Comparison of ENCODE assay signal across 15 cellular contexts in genomic region chr3:97954193-97954827, GRCh38. TPM values are rescaled to one million over a fixed set of nuclear protein-coding genes. Genes with fewer than 3 reads are reported as not detected.
DNase-seq lines count a peak whose midpoint lies in the region; ATAC-seq and TF ChIP-seq lines count a peak whose summit lies in the region.
"Had no signal": no experiment of that assay in that cellular context is flagged by ENCODE, and none has a peak within 500 bp of the region (broad histone marks: within the 10 kb centered on the region; RNA-seq: fewer than 3 reads in every experiment).

No MANE protein-coding gene starts in this region.

- TF ChIP-seq CTCF in mesothelial cell of epicardium (IDR thresholded peaks at IDR 0.05; ENCODE audit: unreplicated experiment), result no peak

- H3K4me1 Mint-ChIP-seq in dendritic cell treated with granulocyte-macrophage colony-stimulating factor and Interleukin-4, amounts not matched to agents 40 ng/mL and 50 ng/mL, for 4 days (ENCODE audit: low read depth), result peaks cover 51% of the 10 kb centered on the region
- peaks cover 3% of the 10 kb centered on the region for H3K4me1 Mint-ChIP-seq in mesothelial cell of epicardium

- H3K36me3 Mint-ChIP-seq in dendritic cell treated with granulocyte-macrophage colony-stimulating factor and Interleukin-4, amounts not matched to agents 40 ng/mL and 50 ng/mL, for 4 days (ENCODE audit: low read depth), result peaks cover 66% of the 10 kb centered on the region
- peaks cover 34% of the 10 kb centered on the region for H3K36me3 Mint-ChIP-seq in mesothelial cell of epicardium

- no peaks in the 10 kb centered on the region for H3K9me3 Mint-ChIP-seq in dendritic cell treated with granulocyte-macrophage colony-stimulating factor and Interleukin-4, amounts not matched to agents 40 ng/mL and 50 ng/mL, for 4 days
- no peaks in the 10 kb centered on the region for H3K9me3 Mint-ChIP-seq in mesothelial cell of epicardium

- H3K27ac Mint-ChIP-seq in dendritic cell treated with granulocyte-macrophage colony-stimulating factor and Interleukin-4, amounts not matched to agents 40 ng/mL and 50 ng/mL, for 4 days, result peak overlapping the region; percentile 33
- H3K27ac Mint-ChIP-seq in mesothelial cell of epicardium, result no peak overlapping the region

- no peak overlapping the region for H3K4me3 Mint-ChIP-seq in dendritic cell treated with granulocyte-macrophage colony-stimulating factor and Interleukin-4, amounts not matched to agents 40 ng/mL and 50 ng/mL, for 4 days
- H3K4me3 Mint-ChIP-seq in mesothelial cell of epicardium, result no peak overlapping the region

- intact Hi-C loops in dendritic cell treated with granulocyte-macrophage colony-stimulating factor and Interleukin-4, amounts not matched to agents 40 ng/mL and 50 ng/mL, for 4 days (cut with micrococcal nuclease), result no loop called here
- intact Hi-C loops in Right ventricle myocardium superior (cut with DNase I) (no loop called here), left colon (cut with DNase I, micrococcal nuclease) (no loop called here)

- ATAC-seq in GM18502 (IDR thresholded peaks at IDR 0.05; ENCODE audit: poor library complexity, unreplicated experiment), result peak; percentile 61
- peak; percentile 47 for ATAC-seq in GM21390 (IDR thresholded peaks at IDR 0.05; ENCODE audit: unreplicated experiment)
- ATAC-seq in HG03378 (IDR thresholded peaks at IDR 0.05; ENCODE audit: unreplicated experiment), result peak; percentile 58
- no peak for ATAC-seq in Right ventricle myocardium superior (ENCODE audit: poor library complexity)
- ATAC-seq in left colon, result no peak
- ATAC-seq: heart left ventricle, mucosa of descending colon had no signal

- no peaks in the 10 kb centered on the region for H3K27me3 Mint-ChIP-seq in dendritic cell treated with granulocyte-macrophage colony-stimulating factor and Interleukin-4, amounts not matched to agents 40 ng/mL and 50 ng/mL, for 4 days
- H3K27me3 Mint-ChIP-seq in mesothelial cell of epicardium (ENCODE audit: low read depth), result no peaks in the 10 kb centered on the region

- DNase-seq in Right ventricle myocardium superior, result no peak
- DNase-seq in NCI-H1436 (lab: John Stamatoyannopoulos, UW), result no peak
- DNase-seq in mesothelial cell of epicardium (ENCODE audit: low spot score in 2 of 2, unreplicated experiment in 2 of 2), result no peak
- DNase-seq in left colon, result no peak
- DNase-seq: Calu3; dermis blood vessel endothelial cell; heart left ventricle; mucosa of descending colon; NCI-H1105; occipital lobe; stimulated activated CD4-positive, alpha-beta T cell treated with anti-CD3 and anti-CD28 coated beads, Interleukin-4, amount 100 ng/mL, for 4 hours had no signal

RNA-seq across cellular contexts. Expression of gene RIOX2, which starts 17.9 kb away (rescaled TPM):
- total RNA-seq in Right ventricle myocardium superior (9.5 TPM), mesothelial cell of epicardium (17.3 to 20.5 TPM (median 20.0 TPM) in 3 replicates), left colon (10 to 100 TPM; 18.7 to 20.2 TPM)

Comparison
In these comparisons a context has a peak if more than half of its experiments do, and no peak if none do; other contexts are left out.
1. ATAC-seq: peak in GM18502 (single experiment), GM21390 (single experiment) and HG03378 (single experiment); none in Right ventricle myocardium superior (single experiment) and left colon (single experiment).